In the genomic region with DNA sequence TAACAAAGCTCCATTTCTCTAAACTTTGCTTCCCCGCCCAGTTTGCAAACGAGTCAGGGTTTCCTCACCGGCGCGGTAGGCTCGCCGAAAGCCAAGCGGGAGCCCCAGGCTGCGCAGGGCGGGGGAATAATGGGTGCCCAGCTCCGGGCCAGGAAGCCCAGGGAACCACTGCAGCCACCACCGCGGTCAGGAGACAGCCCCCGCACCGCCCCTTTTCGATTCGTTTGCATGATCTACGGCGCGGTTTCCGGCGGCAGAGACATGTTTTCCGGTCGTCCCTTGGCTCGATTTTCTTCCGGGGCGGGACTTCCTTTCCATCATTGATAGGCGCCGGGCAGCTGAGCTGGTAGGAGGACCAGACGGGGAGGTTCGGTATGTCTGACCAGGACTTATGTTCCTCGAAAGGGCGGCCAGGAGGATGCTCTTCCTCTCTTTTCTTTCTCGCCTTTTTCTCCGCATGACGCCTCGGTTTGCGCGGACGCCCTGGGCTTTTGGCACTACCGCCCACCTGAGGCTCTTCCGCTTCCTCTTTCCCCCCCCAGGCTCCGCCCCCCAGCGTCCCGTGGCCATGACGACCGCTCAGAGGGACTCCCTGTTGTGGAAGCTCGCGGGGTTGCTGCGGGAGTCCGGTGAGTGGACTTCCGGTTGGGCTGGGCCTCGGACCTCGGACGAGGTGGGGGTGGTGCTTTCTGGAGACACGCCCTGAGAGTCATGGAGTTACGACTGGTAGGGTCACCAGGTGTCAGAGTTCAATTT, we compare ENCODE assay signal across 7 cellular contexts. TPM values are rescaled to one million over a fixed set of nuclear protein-coding genes. Genes with fewer than 3 reads are reported as not detected.
A peak's percentile ranks its signal among the peaks of the same experiment; 100 is the strongest.
DNase-seq lines count a peak whose midpoint lies in the region; ATAC-seq and TF ChIP-seq lines count a peak whose summit lies in the region.

A gene with protein sequence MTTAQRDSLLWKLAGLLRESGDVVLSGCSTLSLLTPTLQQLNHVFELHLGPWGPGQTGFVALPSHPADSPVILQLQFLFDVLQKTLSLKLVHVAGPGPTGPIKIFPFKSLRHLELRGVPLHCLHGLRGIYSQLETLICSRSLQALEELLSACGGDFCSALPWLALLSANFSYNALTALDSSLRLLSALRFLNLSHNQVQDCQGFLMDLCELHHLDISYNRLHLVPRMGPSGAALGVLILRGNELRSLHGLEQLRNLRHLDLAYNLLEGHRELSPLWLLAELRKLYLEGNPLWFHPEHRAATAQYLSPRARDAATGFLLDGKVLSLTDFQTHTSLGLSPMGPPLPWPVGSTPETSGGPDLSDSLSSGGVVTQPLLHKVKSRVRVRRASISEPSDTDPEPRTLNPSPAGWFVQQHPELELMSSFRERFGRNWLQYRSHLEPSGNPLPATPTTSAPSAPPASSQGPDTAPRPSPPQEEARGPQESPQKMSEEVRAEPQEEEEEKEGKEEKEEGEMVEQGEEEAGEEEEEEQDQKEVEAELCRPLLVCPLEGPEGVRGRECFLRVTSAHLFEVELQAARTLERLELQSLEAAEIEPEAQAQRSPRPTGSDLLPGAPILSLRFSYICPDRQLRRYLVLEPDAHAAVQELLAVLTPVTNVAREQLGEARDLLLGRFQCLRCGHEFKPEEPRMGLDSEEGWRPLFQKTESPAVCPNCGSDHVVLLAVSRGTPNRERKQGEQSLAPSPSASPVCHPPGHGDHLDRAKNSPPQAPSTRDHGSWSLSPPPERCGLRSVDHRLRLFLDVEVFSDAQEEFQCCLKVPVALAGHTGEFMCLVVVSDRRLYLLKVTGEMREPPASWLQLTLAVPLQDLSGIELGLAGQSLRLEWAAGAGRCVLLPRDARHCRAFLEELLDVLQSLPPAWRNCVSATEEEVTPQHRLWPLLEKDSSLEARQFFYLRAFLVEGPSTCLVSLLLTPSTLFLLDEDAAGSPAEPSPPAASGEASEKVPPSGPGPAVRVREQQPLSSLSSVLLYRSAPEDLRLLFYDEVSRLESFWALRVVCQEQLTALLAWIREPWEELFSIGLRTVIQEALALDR (plus strand): TSS at position 306 of the 756 bp plus-strand sequence. CDS start 263 bp downstream, at position 569.

- no peaks in the 10 kb centered on the region for H3K36me3 ChIP-seq in hepatocyte (replicated peaks; ENCODE audit: insufficient read depth, low read depth)

- peaks cover 18% of the 10 kb centered on the region for H3K4me1 ChIP-seq in hepatocyte (ENCODE audit: insufficient read depth)

- no peaks in the 10 kb centered on the region for H4K20me1 ChIP-seq in hepatocyte (ENCODE audit: insufficient read depth, poor library complexity, severe bottlenecking)

- DNase-seq in NCI-H2081 (lab: John Stamatoyannopoulos, UW) (peak; percentile 90 to 96), T1000 (lab: John Stamatoyannopoulos, UW) (peak; percentile 91), astrocyte of the hippocampus (ENCODE audit: low read depth, low spot score) (peak; percentile 99), hepatocyte (ENCODE audit: low spot score) (peak; percentile 97), renal cortical epithelial cell (ENCODE audit: low read depth) (peak; percentile 94)

- no peaks in the 10 kb centered on the region for H3K9me3 ChIP-seq in hepatocyte (ENCODE audit: low read depth)

- H3K4me2 ChIP-seq in hepatocyte, result peak within 1 kb of the TSS; percentile 77

- H3K79me2 ChIP-seq in hepatocyte, result peaks cover 6% of the 10 kb centered on the region

- peak within 1 kb of the TSS; percentile 97 for H3K27ac ChIP-seq in hepatocyte

- no peak for TF ChIP-seq CTCF in hepatocyte (IDR thresholded peaks at IDR 0.05; ENCODE audit: poor library complexity)

- under 1% methylated on average over 52 of the region's 57 CpGs for WGBS in hepatocyte (ENCODE audit: low lambda C conversion rate, missing lambda C conversion rate)

- H2AFZ ChIP-seq in hepatocyte, result peak within 1 kb of the TSS; percentile 47

- ATAC-seq in GM18508 (IDR thresholded peaks at IDR 0.05; ENCODE audit: insufficient read depth, unreplicated experiment) (peak; percentile 73), HG03025 (IDR thresholded peaks at IDR 0.05; ENCODE audit: low FRiP score, unreplicated experiment) (peak; percentile 97)

- no peaks in the 10 kb centered on the region for H3K27me3 ChIP-seq in hepatocyte

- H3K4me3 ChIP-seq in hepatocyte, result peak within 1 kb of the TSS; percentile 50

- H3K9me2 ChIP-seq in hepatocyte (replicated peaks; ENCODE audit: insufficient read depth), result no peaks in the 10 kb centered on the region

RNA-seq across cellular contexts. Expression of the gene that starts here (rescaled TPM):
- total RNA-seq in hepatocyte (16.7 and 18.0 TPM in 2 replicates), renal cortical epithelial cell (12.7 and 18.7 TPM in 2 replicates)
- polyA plus RNA-seq in hepatocyte, result 17.6 and 23.1 TPM in 2 replicates

Comparison
In these comparisons a context has a peak if more than half of its experiments do, and no peak if none do; other contexts are left out.
1. Peak in every context shown above with its lines: DNase-seq, ATAC-seq, H3K4me3 ChIP-seq and H3K27ac ChIP-seq.